12 cellular contexts compared by ENCODE assay signal in genomic region chr2:191748050-191748449, GRCh38.
A peak's percentile ranks its signal among the peaks of the same experiment; 100 is the strongest.
DNase-seq lines count a peak whose midpoint lies in the region; ATAC-seq, FAIRE-seq and TF ChIP-seq lines count a peak whose summit lies in the region.
"Had no signal": no experiment of that assay in that cellular context is flagged by ENCODE, and none has a peak within 500 bp of the region (broad histone marks: within the 10 kb centered on the region; RNA-seq: fewer than 3 reads in every experiment).

No MANE protein-coding gene starts in this region.

- no peak overlapping the region for H3K4me3 Mint-ChIP-seq in Caco-2 (ENCODE audit: unreplicated experiment)
- no peak overlapping the region for H3K4me3 Mint-ChIP-seq in CD8-positive, alpha-beta memory T cell

- no peaks in the 10 kb centered on the region for H3K9me3 Mint-ChIP-seq in Caco-2 (ENCODE audit: unreplicated experiment)
- H3K9me3 Mint-ChIP-seq in CD8-positive, alpha-beta memory T cell, result peaks cover 0 to 2% (median 0%) of the 10 kb centered on the region in 5 donors

- H3K27me3 Mint-ChIP-seq in Caco-2 (ENCODE audit: insufficient read depth, unreplicated experiment), result no peaks in the 10 kb centered on the region
- peaks cover 20 to 32% of the 10 kb centered on the region in 2 donors for H3K27me3 Mint-ChIP-seq in CD8-positive, alpha-beta memory T cell

- H3K4me1 ChIP-seq in Caco-2 (no peaks in the 10 kb centered on the region), small intestine (ENCODE audit: control insufficient read depth in 2 of 2, insufficient read depth in 1 of 2, low read depth in 1 of 2, low read length in 1 of 2) (no peaks in the 10 kb centered on the region)
- no peaks in the 10 kb centered on the region for H3K4me1 ChIP-seq in CD8-positive, alpha-beta memory T cell (ENCODE audit: insufficient read depth, low read length)

- peaks cover 8% of the 10 kb centered on the region for H3K4me1 Mint-ChIP-seq in Caco-2 (ENCODE audit: low read depth, unreplicated experiment)
- H3K4me1 Mint-ChIP-seq in CD8-positive, alpha-beta memory T cell, result peaks cover 0 to 3% (median 2%) of the 10 kb centered on the region in 3 donors

- WGBS in small intestine, 3 donors, result 67 to 76% (median 71%) methylated on average over 3 of the region's 3 CpGs

- peaks cover 4% of the 10 kb centered on the region for H3K36me3 Mint-ChIP-seq in Caco-2 (ENCODE audit: insufficient read depth, unreplicated experiment)
- no peaks in the 10 kb centered on the region for H3K36me3 Mint-ChIP-seq in CD8-positive, alpha-beta memory T cell

- no peaks in the 10 kb centered on the region for H3K9me3 ChIP-seq in Caco-2
- H3K9me3 ChIP-seq in small intestine (ENCODE audit: control insufficient read depth, low read depth), result no peaks in the 10 kb centered on the region
- no peaks in the 10 kb centered on the region for H3K9me3 ChIP-seq in CD8-positive, alpha-beta memory T cell (ENCODE audit: low read length)

- no peak overlapping the region for H3K27ac Mint-ChIP-seq in Caco-2 (ENCODE audit: unreplicated experiment)
- H3K27ac Mint-ChIP-seq in CD8-positive, alpha-beta memory T cell, result no peak overlapping the region

- CTCF ChIA-PET in Caco-2 (lab: Charles Lee), result interaction anchor here (1.8 kb wide), 1 partner anchor 11 kb away, joined by 4 read pairs; no protein-coding TSS in a partner anchor
- CTCF ChIA-PET in CD8-positive, alpha-beta memory T cell (lab: Charles Lee), result interaction anchor here (0.9 kb wide), 1 partner anchor 10 kb away, joined by 3 read pairs; no protein-coding TSS in a partner anchor

- no peaks in the 10 kb centered on the region for H3K27me3 ChIP-seq in Caco-2 (replicated peaks; ENCODE audit: control insufficient read depth, insufficient read depth, low read length)
- H3K27me3 ChIP-seq in small intestine (ENCODE audit: control insufficient read depth in 2 of 2, insufficient read depth in 2 of 2, low read length in 2 of 2), result no peaks in the 10 kb centered on the region
- no peaks in the 10 kb centered on the region for H3K27me3 ChIP-seq in CD8-positive, alpha-beta memory T cell (ENCODE audit: insufficient read depth, low read length, poor library complexity, severe bottlenecking)

- H3K36me3 ChIP-seq in Caco-2 (ENCODE audit: control insufficient read depth, insufficient read depth, low read length) (no peaks in the 10 kb centered on the region), small intestine (ENCODE audit: control insufficient read depth in 2 of 2, insufficient read depth in 2 of 2, low read length in 2 of 2) (no peaks in the 10 kb centered on the region)
- no peaks in the 10 kb centered on the region for H3K36me3 ChIP-seq in CD8-positive, alpha-beta memory T cell (ENCODE audit: insufficient read depth, low read length)

- BruUV-seq in Caco-2 (replicated peaks; lab: Mats Ljungman, UMichigan), result no TSS peak

- H3K27ac ChIP-seq in small intestine (ENCODE audit: low read depth in 1 of 2, low read length in 1 of 2), result no peak overlapping the region
- no peak overlapping the region for H3K27ac ChIP-seq in CD8-positive, alpha-beta memory T cell (ENCODE audit: low read depth, low read length)

- DNase-seq in fibroblast of the conjunctiva (ENCODE audit: low read depth) (peak; percentile 46), Caco-2 (no peak), small intestine (no peak), NCI-H187 treated with DMSO at 0.1 percent for 48 hours (lab: John Stamatoyannopoulos, UW) (no peak)
- DNase-seq in CD8-positive, alpha-beta memory T cell, result no peak
- DNase-seq: H7; NCI-H146; stimulated activated naive CD4-positive, alpha-beta T cell had no signal

- intact Hi-C loops in Caco-2 (cut with micrococcal nuclease; ENCODE audit: unreplicated experiment), result no loop called here

- H3K4me3 ChIP-seq in Caco-2 (ENCODE audit: low read depth, low read length) (no peak overlapping the region), small intestine (ENCODE audit: low read depth in 1 of 2, low read length in 2 of 2) (no peak overlapping the region)
- no peak overlapping the region for H3K4me3 ChIP-seq in CD8-positive, alpha-beta memory T cell (ENCODE audit: low read length)

- ATAC-seq in GM18520 (IDR thresholded peaks at IDR 0.05; ENCODE audit: unreplicated experiment) (peak; percentile 14), GM21576 (IDR thresholded peaks at IDR 0.05; ENCODE audit: unreplicated experiment) (peak; percentile 10), HG03354 (IDR thresholded peaks at IDR 0.05; ENCODE audit: poor library complexity, severe bottlenecking, unreplicated experiment) (peak; percentile 28)
- ATAC-seq: Right ventricle myocardium inferior had no signal

- POLR2A ChIA-PET in Caco-2 (lab: Charles Lee), result no interaction called here
- POLR2A ChIA-PET in CD8-positive, alpha-beta memory T cell (lab: Charles Lee), result no interaction called here

- no peak for FAIRE-seq in small intestine (lab: Jason Lieb, UNC)

- no peak for TF ChIP-seq CTCF in Caco-2 (IDR thresholded peaks at IDR 0.05; ENCODE audit: insufficient read depth in 1 of 2, low read depth in 1 of 2, low read length in 1 of 2, severe bottlenecking in 1 of 2, unreplicated experiment in 1 of 2)
